ENCODE assay signal across 8 cellular contexts in the genomic region with DNA sequence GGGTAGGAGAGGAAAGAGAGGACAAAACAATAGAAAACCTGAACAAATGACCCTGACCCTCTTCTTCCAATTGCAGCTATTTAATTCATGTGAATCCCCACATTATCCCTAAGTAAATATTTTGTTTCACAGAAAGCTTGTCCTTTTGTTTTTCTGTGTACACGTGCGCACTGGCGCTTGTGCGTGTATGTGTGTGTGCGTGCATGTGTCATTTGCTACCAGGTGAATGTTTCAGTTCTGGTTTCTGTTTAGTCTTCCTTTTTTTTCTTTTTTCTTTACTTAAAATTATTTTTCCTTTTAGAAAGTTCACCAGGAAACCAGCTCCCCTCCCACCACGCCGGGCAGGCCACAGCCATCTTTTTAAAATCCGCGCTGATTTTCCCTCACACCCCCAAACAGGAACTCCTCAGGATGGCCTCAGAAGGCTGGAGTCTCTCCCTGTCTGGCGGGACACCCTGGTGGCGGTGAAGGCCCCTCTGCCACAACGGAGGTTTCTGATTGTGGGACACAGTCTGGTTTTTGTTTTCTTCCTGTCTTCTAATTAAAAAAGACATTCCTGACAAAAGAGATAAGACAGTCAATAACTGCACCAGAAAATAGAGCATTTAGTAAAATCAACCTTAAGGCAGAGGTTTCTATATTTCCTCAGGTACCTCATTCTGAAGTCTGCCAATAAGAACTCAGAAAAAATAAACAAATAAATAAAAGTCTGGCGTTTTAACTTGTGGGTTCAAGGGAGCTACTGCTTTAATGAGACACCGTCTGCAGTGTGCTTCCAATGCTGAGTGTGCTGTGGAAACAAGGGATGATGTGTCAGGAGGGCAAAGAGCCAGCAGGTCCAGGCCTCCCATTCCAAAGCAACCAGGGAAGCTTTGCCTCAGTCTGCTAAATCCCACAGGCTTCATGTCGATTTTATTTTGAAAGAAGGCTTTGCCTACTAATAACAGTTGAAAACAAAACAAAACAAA. TPM values are rescaled to one million over a fixed set of nuclear protein-coding genes. Genes with fewer than 3 reads are reported as not detected.
DNase-seq lines count a peak whose midpoint lies in the region; ATAC-seq, FAIRE-seq and TF ChIP-seq lines count a peak whose summit lies in the region.

No MANE protein-coding gene starts in this region.

- no peak for FAIRE-seq in frontal cortex (lab: Jason Lieb, UNC)

- no peaks in the 10 kb centered on the region for H3K79me2 ChIP-seq in fibroblast of lung (ENCODE audit: control insufficient read depth, insufficient read depth, low read length)

- H3K36me3 ChIP-seq in fibroblast of lung (ENCODE audit: control insufficient read depth, insufficient read depth, low read length), result peaks cover 5% of the 10 kb centered on the region

- H4K20me1 ChIP-seq in fibroblast of lung (ENCODE audit: control insufficient read depth, extremely low read depth, insufficient read depth, low read length), result no peaks in the 10 kb centered on the region

- no peaks in the 10 kb centered on the region for H3K9me3 ChIP-seq in fibroblast of lung (ENCODE audit: control insufficient read depth, insufficient read depth, low read depth, low read length)

- no peak overlapping the region for H3K4me2 ChIP-seq in fibroblast of lung (ENCODE audit: extremely low read depth, insufficient read depth, low read length)

- TF ChIP-seq CTCF in fibroblast of lung (conservative IDR thresholded peaks at IDR 0.05 in 1 of 2, IDR thresholded peaks at IDR 0.05 in 1 of 2; ENCODE audit: low read depth in 1 of 2, low read length in 2 of 2), result no peak

- no peaks in the 10 kb centered on the region for H3K4me1 ChIP-seq in fibroblast of lung (ENCODE audit: control insufficient read depth, extremely low read depth, insufficient read depth, low read length)

- no peak overlapping the region for H3K4me3 ChIP-seq in fibroblast of lung (replicated peaks in 1 of 4; ENCODE audit: control extremely low read depth in 1 of 4, insufficient read depth in 1 of 4, low read depth in 3 of 4, low read length in 4 of 4)

- peak; percentile 75 for ATAC-seq in GM21390 (IDR thresholded peaks at IDR 0.05; ENCODE audit: unreplicated experiment)

- H3K27ac ChIP-seq in fibroblast of lung (ENCODE audit: insufficient read depth, low read length), result no peak overlapping the region

- H2AFZ ChIP-seq in fibroblast of lung (ENCODE audit: low read length), result no peak overlapping the region

- DNase-seq in EH (ENCODE audit: low read depth) (peak; percentile 72), NCI-H146 treated with DMSO at 0.1 percent for 48 hours (lab: John Stamatoyannopoulos, UW; ENCODE audit: unreplicated experiment) (peak; percentile 63), fibroblast of lung (ENCODE audit: low read depth in 2 of 2) (peak; percentile 50 to 83), frontal cortex (ENCODE audit: low spot score in 2 of 2) (no peak), NOMO-1 treated with DMSO at 0.1 percent for 48 hours (lab: John Stamatoyannopoulos, UW; ENCODE audit: unreplicated experiment) (no peak), putamen (ENCODE audit: low spot score) (no peak)
- no peak for DNase-seq in stimulated activated naive CD4-positive, alpha-beta T cell treated with Interleukin-2 at 50 U/mL for 16 hours (lab: John Stamatoyannopoulos, UW)

- no peak overlapping the region for H3K9ac ChIP-seq in fibroblast of lung (ENCODE audit: insufficient read depth, low read length)

- no peaks in the 10 kb centered on the region for H3K27me3 ChIP-seq in fibroblast of lung (ENCODE audit: control insufficient read depth, insufficient read depth, low read length)

RNA-seq across cellular contexts. Expression of a gene that starts 17.4 kb away (rescaled TPM):
- total RNA-seq in fibroblast of lung (0.33 TPM in 1 of 2 replicates, not detected in the other), frontal cortex (1.2 TPM)
- polyA plus RNA-seq in fibroblast of lung, result 0.06 TPM in 1 of 2 replicates, not detected in the other
- not detected in 2 replicates for polyA plus RNA-seq in fibroblast of lung (2012)
- 1.8 TPM in 1 of 2 replicates, not detected in the other for polyA minus RNA-seq in fibroblast of lung (ENCODE audit: low replicate concordance)

RNA-seq across cellular contexts. Expression of a gene that starts 44.6 kb away (rescaled TPM):
- 0.50 and 0.77 TPM in 2 replicates for total RNA-seq in fibroblast of lung
- 0.08 TPM in 1 of 2 replicates, not detected in the other for polyA plus RNA-seq in fibroblast of lung
- polyA plus RNA-seq in fibroblast of lung (2012), result 0.09 TPM in 1 of 2 replicates, not detected in the other
- polyA minus RNA-seq in fibroblast of lung (ENCODE audit: low replicate concordance), result 0.20 TPM in 1 of 2 replicates, not detected in the other
- total RNA-seq in frontal cortex, result 0.41 TPM

Comparison
In these comparisons a context has a peak if more than half of its experiments do, and no peak if none do; other contexts are left out.
1. DNase-seq: peak in EH (single experiment), NCI-H146 treated with DMSO at 0.1 percent for 48 hours (single experiment) and fibroblast of lung (2 of 2); none in stimulated activated naive CD4-positive, alpha-beta T cell treated with Interleukin-2 at 50 U/mL for 16 hours (single experiment), frontal cortex (0 of 2), NOMO-1 treated with DMSO at 0.1 percent for 48 hours (single experiment) and putamen (single experiment).